ENCODE assay signal across 1 cellular context in the genomic region with DNA sequence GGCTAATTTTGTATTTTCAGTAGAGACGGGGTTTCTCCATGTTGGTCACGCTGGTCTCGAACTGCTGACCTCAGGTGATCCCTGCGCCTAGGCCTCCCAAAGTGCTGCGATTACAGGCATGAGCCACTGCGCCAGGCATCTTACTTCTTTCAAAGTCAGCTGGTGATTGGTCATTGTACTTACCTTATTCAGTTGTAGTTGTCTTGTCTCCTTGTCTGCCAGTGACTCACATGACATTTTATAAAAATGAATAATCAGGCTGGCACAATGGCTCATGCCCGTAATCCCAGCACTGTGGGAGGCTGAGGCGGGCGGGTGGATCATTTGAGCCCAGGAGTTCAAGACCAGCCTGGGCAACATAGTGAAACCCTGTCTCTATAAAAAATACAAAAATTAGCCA.
TF ChIP-seq lines count a peak whose summit lies in the region.

No MANE protein-coding gene starts in this region.

TF ChIP-seq in A549, 52 proteins besides CTCF, POLR2A, EP300 and RAD21:
- TF ChIP-seq FOSL2 (IDR thresholded peaks at IDR 0.05) (peak; percentile 15; the same call in 1 of the 2 replicates), FOSL2 (CRISPR knock-in tag; IDR thresholded peaks at IDR 0.05) (peak; percentile 75)
